1 cellular context compared by ENCODE assay signal in genomic region chr1:32273389-32274208, GRCh38.
TF ChIP-seq lines count a peak whose summit lies in the region.

No MANE protein-coding gene starts in this region.

TF ChIP-seq in HEK293, 187 proteins besides CTCF, POLR2A, EP300 and RAD21 (continued from another document):
- TF ChIP-seq, protein P1, sequence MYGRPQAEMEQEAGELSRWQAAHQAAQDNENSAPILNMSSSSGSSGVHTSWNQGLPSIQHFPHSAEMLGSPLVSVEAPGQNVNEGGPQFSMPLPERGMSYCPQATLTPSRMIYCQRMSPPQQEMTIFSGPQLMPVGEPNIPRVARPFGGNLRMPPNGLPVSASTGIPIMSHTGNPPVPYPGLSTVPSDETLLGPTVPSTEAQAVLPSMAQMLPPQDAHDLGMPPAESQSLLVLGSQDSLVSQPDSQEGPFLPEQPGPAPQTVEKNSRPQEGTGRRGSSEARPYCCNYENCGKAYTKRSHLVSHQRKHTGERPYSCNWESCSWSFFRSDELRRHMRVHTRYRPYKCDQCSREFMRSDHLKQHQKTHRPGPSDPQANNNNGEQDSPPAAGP (tag by site-specific recombination; IDR thresholded peaks at IDR 0.05) = peak; percentile 62; the same call in 1 of the 2 replicates
- TF ChIP-seq, protein P2, sequence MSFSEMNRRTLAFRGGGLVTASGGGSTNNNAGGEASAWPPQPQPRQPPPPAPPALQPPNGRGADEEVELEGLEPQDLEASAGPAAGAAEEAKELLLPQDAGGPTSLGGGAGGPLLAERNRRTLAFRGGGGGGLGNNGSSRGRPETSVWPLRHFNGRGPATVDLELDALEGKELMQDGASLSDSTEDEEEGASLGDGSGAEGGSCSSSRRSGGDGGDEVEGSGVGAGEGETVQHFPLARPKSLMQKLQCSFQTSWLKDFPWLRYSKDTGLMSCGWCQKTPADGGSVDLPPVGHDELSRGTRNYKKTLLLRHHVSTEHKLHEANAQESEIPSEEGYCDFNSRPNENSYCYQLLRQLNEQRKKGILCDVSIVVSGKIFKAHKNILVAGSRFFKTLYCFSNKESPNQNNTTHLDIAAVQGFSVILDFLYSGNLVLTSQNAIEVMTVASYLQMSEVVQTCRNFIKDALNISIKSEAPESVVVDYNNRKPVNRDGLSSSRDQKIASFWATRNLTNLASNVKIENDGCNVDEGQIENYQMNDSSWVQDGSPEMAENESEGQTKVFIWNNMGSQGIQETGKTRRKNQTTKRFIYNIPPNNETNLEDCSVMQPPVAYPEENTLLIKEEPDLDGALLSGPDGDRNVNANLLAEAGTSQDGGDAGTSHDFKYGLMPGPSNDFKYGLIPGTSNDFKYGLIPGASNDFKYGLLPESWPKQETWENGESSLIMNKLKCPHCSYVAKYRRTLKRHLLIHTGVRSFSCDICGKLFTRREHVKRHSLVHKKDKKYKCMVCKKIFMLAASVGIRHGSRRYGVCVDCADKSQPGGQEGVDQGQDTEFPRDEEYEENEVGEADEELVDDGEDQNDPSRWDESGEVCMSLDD (tag by site-specific recombination; IDR thresholded peaks at IDR 0.05) = 0 out of 2 replicates have a peak, but pooled peaks have one; percentile 22
- TF ChIP-seq ZNF132 (tag by site-specific recombination; IDR thresholded peaks at IDR 0.05; ENCODE audit: borderline replicate concordance) (no peak), PRDM1 (tag by site-specific recombination; IDR thresholded peaks at IDR 0.05) (no peak), ZIC2 (tag by site-specific recombination; IDR thresholded peaks at IDR 0.05) (peak; percentile 7; the same call in 1 of the 2 replicates), ZNF280D (tag by site-specific recombination; IDR thresholded peaks at IDR 0.05) (no peak)
- TF ChIP-seq, protein P3, sequence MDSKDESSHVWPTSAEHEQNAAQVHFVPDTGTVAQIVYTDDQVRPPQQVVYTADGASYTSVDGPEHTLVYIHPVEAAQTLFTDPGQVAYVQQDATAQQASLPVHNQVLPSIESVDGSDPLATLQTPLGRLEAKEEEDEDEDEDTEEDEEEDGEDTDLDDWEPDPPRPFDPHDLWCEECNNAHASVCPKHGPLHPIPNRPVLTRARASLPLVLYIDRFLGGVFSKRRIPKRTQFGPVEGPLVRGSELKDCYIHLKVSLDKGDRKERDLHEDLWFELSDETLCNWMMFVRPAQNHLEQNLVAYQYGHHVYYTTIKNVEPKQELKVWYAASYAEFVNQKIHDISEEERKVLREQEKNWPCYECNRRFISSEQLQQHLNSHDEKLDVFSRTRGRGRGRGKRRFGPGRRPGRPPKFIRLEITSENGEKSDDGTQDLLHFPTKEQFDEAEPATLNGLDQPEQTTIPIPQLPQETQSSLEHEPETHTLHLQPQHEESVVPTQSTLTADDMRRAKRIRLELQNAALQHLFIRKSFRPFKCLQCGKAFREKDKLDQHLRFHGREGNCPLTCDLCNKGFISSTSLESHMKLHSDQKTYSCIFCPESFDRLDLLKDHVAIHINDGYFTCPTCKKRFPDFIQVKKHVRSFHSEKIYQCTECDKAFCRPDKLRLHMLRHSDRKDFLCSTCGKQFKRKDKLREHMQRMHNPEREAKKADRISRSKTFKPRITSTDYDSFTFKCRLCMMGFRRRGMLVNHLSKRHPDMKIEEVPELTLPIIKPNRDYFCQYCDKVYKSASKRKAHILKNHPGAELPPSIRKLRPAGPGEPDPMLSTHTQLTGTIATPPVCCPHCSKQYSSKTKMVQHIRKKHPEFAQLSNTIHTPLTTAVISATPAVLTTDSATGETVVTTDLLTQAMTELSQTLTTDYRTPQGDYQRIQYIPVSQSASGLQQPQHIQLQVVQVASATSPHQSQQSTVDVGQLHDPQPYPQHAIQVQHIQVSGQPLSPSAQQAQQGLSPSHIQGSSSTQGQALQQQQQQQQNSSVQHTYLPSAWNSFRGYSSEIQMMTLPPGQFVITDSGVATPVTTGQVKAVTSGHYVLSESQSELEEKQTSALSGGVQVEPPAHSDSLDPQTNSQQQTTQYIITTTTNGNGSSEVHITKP (tag by site-specific recombination; IDR thresholded peaks at IDR 0.05) = peak; percentile 66
